ENCODE assay signal across 19 cellular contexts in the genomic region with DNA sequence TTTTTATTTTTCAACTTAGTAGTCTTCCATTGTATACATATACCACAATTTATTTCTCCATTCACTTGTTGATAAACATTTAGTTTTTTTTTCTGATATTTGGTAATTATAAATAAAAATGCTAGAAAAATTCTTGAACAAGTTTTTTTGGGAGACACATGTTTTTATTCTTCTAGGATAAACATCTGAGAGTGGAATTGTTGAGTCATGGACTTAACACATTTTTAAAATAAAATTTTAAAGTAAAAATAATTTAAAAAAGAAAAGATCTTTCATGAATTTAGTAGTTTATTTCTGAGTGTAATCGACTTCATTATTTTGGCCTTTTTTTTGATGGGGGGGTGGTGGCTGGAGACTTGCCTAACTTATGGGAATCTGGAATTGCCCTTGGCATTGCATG.
DNase-seq lines count a peak whose midpoint lies in the region; ATAC-seq, FAIRE-seq and TF ChIP-seq lines count a peak whose summit lies in the region.
"Had no signal": no experiment of that assay in that cellular context is flagged by ENCODE, and none has a peak within 500 bp of the region (broad histone marks: within the 10 kb centered on the region; RNA-seq: fewer than 3 reads in every experiment).

No MANE protein-coding gene starts in this region.

- no peak overlapping the region for H3K23ac ChIP-seq in H9 (ENCODE audit: insufficient read length, low read depth, low read length)

- H2AFZ ChIP-seq in H9 (ENCODE audit: low read length): peak overlapping the region; percentile 6

- H3K36me3 ChIP-seq in pancreas: no peaks in the 10 kb centered on the region
- H3K36me3 ChIP-seq in tibial artery: no peaks in the 10 kb centered on the region

- peak; percentile 86 for FAIRE-seq in pancreas (lab: Jason Lieb, UNC)
- FAIRE-seq: D721Med, GM12892, GM18507, H54, HepG2 had no signal

- H3K9me3 Mint-ChIP-seq in H9: no peaks in the 10 kb centered on the region
- H3K9me3 Mint-ChIP-seq: CD4-positive, alpha-beta T cell; GM23338; IgD-negative memory B cell had no signal

- H3K23me2 ChIP-seq in H9 (ENCODE audit: insufficient read length, low read depth, low read length, poor library complexity, severe bottlenecking): no peaks in the 10 kb centered on the region

- intact Hi-C loops in pancreas (cut with DNase I): no loop called here
- intact Hi-C loops in tibial artery (cut with DNase I; ENCODE audit: low total_unique reads): no loop called here

- no peak overlapping the region for H3T11ph ChIP-seq in H9 (ENCODE audit: low read length)

- WGBS in H9 (ENCODE audit: extremely low coverage, insufficient read length, low lambda C conversion rate): no CpG with 5 or more reads among the region's 1 CpG
- 71% methylated on average over 1 of the region's 1 CpG for WGBS in pancreas, 2 donors

- H2BK20ac ChIP-seq in H9 (ENCODE audit: low read depth, low read length, poor library complexity, severe bottlenecking): no peak overlapping the region

- no peak overlapping the region for H2BK15ac ChIP-seq in H9 (ENCODE audit: low read depth, low read length)

- no peak overlapping the region for H2BK12ac ChIP-seq in H9 (ENCODE audit: insufficient read length, low read depth, low read length)

- TF ChIP-seq CTCF in H9 (conservative IDR thresholded peaks at IDR 0.05) (no peak), pancreas (IDR thresholded peaks at IDR 0.05) (no peak), tibial artery (IDR thresholded peaks at IDR 0.05) (no peak)

- no peak overlapping the region for H2AK5ac ChIP-seq in H9 (ENCODE audit: insufficient read length, low read length)

- H3K14ac ChIP-seq in H9 (ENCODE audit: insufficient read depth, low read length): no peak overlapping the region

- H2BK5ac ChIP-seq in H9 (ENCODE audit: insufficient read length, low read length): no peak overlapping the region

- no peak overlapping the region for H3K9ac ChIP-seq in H9 (ENCODE audit: extremely low read depth, insufficient read length, low read length)

- no peak overlapping the region for H4K91ac ChIP-seq in H9 (ENCODE audit: insufficient read length, low read depth, low read length)

- H3K18ac ChIP-seq in H9 (ENCODE audit: insufficient read length, low read depth, low read length): no peak overlapping the region

- H4K5ac ChIP-seq in H9 (ENCODE audit: insufficient read length, low read depth, low read length): no peak overlapping the region

- H3K4me3 ChIP-seq in pancreas (no peak overlapping the region), tibial artery (no peak overlapping the region)
- H3K4me3 ChIP-seq: A549, GM23338 had no signal

- no peak for DNase-seq in H9
- DNase-seq in fibroblast of peridontal ligament (ENCODE audit: extremely low read depth): peak; percentile 50
- DNase-seq in pancreas: no peak
- DNase-seq in NCI-H526 (lab: John Stamatoyannopoulos, UW): no peak
- DNase-seq in tibial artery: no peak
- DNase-seq: AML-193; Caco-2; CD4-positive, alpha-beta T cell; GDM1 had no signal

- no peak overlapping the region; a peak in 1 of 5 replicates for H3K4me3 Mint-ChIP-seq in H9
- H3K4me3 Mint-ChIP-seq: CD4-positive, alpha-beta T cell; GM23338; IgD-negative memory B cell had no signal

- no peak overlapping the region for H3K27ac Mint-ChIP-seq in H9
- H3K27ac Mint-ChIP-seq: CD4-positive, alpha-beta T cell; GM23338; IgD-negative memory B cell had no signal

- H3K36me3 Mint-ChIP-seq in H9 (ENCODE audit: insufficient read depth in 1 of 3, low read depth in 3 of 3): no peaks in the 10 kb centered on the region
- H3K36me3 Mint-ChIP-seq: IgD-negative memory B cell had no signal

- H3K4me1 Mint-ChIP-seq in H9: no peaks in the 10 kb centered on the region
- H3K4me1 Mint-ChIP-seq: GM23338, IgD-negative memory B cell had no signal

- H3K27me3 ChIP-seq in H9 (ENCODE audit: insufficient read depth, low read length) (no peaks in the 10 kb centered on the region), pancreas (no peaks in the 10 kb centered on the region), tibial artery (no peaks in the 10 kb centered on the region)

- H3K56ac ChIP-seq in H9 (ENCODE audit: insufficient read length, low read depth, low read length): no peak overlapping the region

- H4K8ac ChIP-seq in H9 (replicated peaks; ENCODE audit: insufficient read length, low read depth, low read length): no peak overlapping the region

- H3K4ac ChIP-seq in H9 (ENCODE audit: low read depth, low read length): no peak overlapping the region

- no peaks in the 10 kb centered on the region for H3K79me1 ChIP-seq in H9 (ENCODE audit: insufficient read depth, low read depth, low read length, poor library complexity, severe bottlenecking)

- H3K27me3 Mint-ChIP-seq in H9 (ENCODE audit: low read depth): no peaks in the 10 kb centered on the region; the same call in 1 of the 2 replicates
- H3K27me3 Mint-ChIP-seq: CD4-positive, alpha-beta T cell; IgD-negative memory B cell had no signal

- no peak overlapping the region for H3K4me2 ChIP-seq in H9 (ENCODE audit: insufficient read depth, insufficient read length, low read length)
- H3K4me2 ChIP-seq: A549, GM23338 had no signal

- H3K4me1 ChIP-seq in H9 (ENCODE audit: insufficient read depth, low read length) (no peaks in the 10 kb centered on the region; the same call in 1 of the 2 replicates), pancreas (no peaks in the 10 kb centered on the region), tibial artery (no peaks in the 10 kb centered on the region)
- H3K4me1 ChIP-seq: A549, Caco-2 had no signal

- H3K27ac ChIP-seq in H9 (ENCODE audit: insufficient read length, low read depth, low read length): no peak overlapping the region
- H3K27ac ChIP-seq in pancreas: no peak overlapping the region
- H3K27ac ChIP-seq in tibial artery: no peak overlapping the region
- H3K27ac ChIP-seq: A549, C4-2B had no signal

- ATAC-seq in pancreas (no peak), HG03442 (IDR thresholded peaks at IDR 0.05; ENCODE audit: unreplicated experiment) (no peak)
- ATAC-seq: A549, GM23338, HepG2 had no signal

- no peaks in the 10 kb centered on the region for H3K9me3 ChIP-seq in H9 (ENCODE audit: control insufficient read depth, low read depth, low read length)
- no peaks in the 10 kb centered on the region for H3K9me3 ChIP-seq in pancreas
- H3K9me3 ChIP-seq in tibial artery: no peaks in the 10 kb centered on the region
- H3K9me3 ChIP-seq: A549 had no signal

- H4K20me1 ChIP-seq in H9 (ENCODE audit: control insufficient read depth, insufficient read depth, insufficient read length): no peaks in the 10 kb centered on the region

- no peak overlapping the region for H2BK120ac ChIP-seq in H9 (ENCODE audit: low read depth, low read length, poor library complexity, severe bottlenecking)

- H3K79me2 ChIP-seq in H9 (ENCODE audit: insufficient read depth, low read length): no peaks in the 10 kb centered on the region
